27 cellular contexts compared by ENCODE assay signal in genomic region chr12:59121466-59121865, GRCh38.
"Had no signal": no experiment of that assay in that cellular context is flagged by ENCODE, and none has a peak within 500 bp of the region (broad histone marks: within the 10 kb centered on the region; RNA-seq: fewer than 3 reads in every experiment).

No MANE protein-coding gene starts in this region.

- H3K36me3 ChIP-seq: MG63 had no signal

- FAIRE-seq: astrocyte, TTC549 had no signal

- H3K27ac ChIP-seq: SK-N-MC had no signal

- H3K4me3 ChIP-seq: MG63, SK-N-MC had no signal

- DNase-seq: activated B cell treated with CpG ODN at 0.5 μM for 24 hours; activated CD4-positive, alpha-beta T cell treated with anti-CD3 and anti-CD28 coated beads for 1 hour; activated CD4-positive, alpha-beta T cell treated with anti-CD3 and anti-CD28 coated beads, Interleukin-2, amount 10 ng/mL, durations not matched to agents 24 days and 14 days; activated CD4-positive, alpha-beta T cell treated with anti-CD3 and anti-CD28 coated beads, Interleukin-2, amount 50 U/mL, for 48 hours; activated CD8-positive, alpha-beta memory T cell treated with anti-CD3 and anti-CD28 coated beads, Interleukin-2, amount 10 ng/mL, durations not matched to agents 7 days and 5 days; activated effector memory CD4-positive, alpha-beta T cell treated with Interleukin-2 at 50 U/mL for 16 hours; activated naive CD4-positive, alpha-beta T cell; activated T-cell treated with anti-CD3 and anti-CD28 coated beads, Interleukin-2, amount 50 U/mL, for 24 hours; MG63; MV-4-11; NCI-H1092 treated with DMSO at 0.1 percent for 48 hours; NCI-H1436; NCI-H1694 treated with DMSO at 0.1 percent for 48 hours; NCI-H2081; NCI-H510A treated with DMSO at 0.1 percent for 48 hours; NCI-H69; NK-92 treated with Interleukin-12 subunit alpha and Interleukin-12 subunit beta, amount 100 ng/mL, for 24 hours; OCI-M1; RPMI8226; T-cell; T-helper 2 cell; T1000 had no signal

- H3K9me3 ChIP-seq: MG63 had no signal

- ATAC-seq: activated CD8-positive, alpha-beta memory T cell treated with anti-CD3 and anti-CD28 coated beads, Interleukin-2, amount 10 ng/mL, durations not matched to agents 7 days and 5 days; Panc1; Right ventricle myocardium inferior; T-cell had no signal

- H3K27me3 ChIP-seq: MG63 had no signal
